Comparison of ENCODE assay signal across 20 cellular contexts in genomic region chr10:58041901-58042300, GRCh38.
"Had no signal": no experiment of that assay in that cellular context is flagged by ENCODE, and none has a peak within 500 bp of the region (broad histone marks: within the 10 kb centered on the region; RNA-seq: fewer than 3 reads in every experiment).

No MANE protein-coding gene starts in this region.

- DNase-seq: KBM-7; MV-4-11; NCI-H1048; NCI-H1105 treated with DMSO at 0.1 percent for 48 hours; NCI-H1417 treated with DMSO at 0.1 percent for 48 hours; NCI-H146; NCI-H1694 treated with DMSO at 0.1 percent for 48 hours; NCI-H1930; NCI-H2081; NCI-H2107; NCI-H2227 treated with DMSO at 0.1 percent for 48 hours; NCI-H446; NCI-H510A; NCI-H524 treated with DMSO at 0.1 percent for 48 hours; NCI-H69; NCI-H774; NK-92 treated with Interleukin-12 subunit alpha and Interleukin-12 subunit beta, amount 100 ng/mL, for 24 hours; PC-3; SHP77 treated with DMSO at 0.1 percent for 48 hours; SJCRH30 had no signal

- H3K4me3 ChIP-seq: SJCRH30 had no signal
